1 cellular context compared by ENCODE assay signal in the genomic region with DNA sequence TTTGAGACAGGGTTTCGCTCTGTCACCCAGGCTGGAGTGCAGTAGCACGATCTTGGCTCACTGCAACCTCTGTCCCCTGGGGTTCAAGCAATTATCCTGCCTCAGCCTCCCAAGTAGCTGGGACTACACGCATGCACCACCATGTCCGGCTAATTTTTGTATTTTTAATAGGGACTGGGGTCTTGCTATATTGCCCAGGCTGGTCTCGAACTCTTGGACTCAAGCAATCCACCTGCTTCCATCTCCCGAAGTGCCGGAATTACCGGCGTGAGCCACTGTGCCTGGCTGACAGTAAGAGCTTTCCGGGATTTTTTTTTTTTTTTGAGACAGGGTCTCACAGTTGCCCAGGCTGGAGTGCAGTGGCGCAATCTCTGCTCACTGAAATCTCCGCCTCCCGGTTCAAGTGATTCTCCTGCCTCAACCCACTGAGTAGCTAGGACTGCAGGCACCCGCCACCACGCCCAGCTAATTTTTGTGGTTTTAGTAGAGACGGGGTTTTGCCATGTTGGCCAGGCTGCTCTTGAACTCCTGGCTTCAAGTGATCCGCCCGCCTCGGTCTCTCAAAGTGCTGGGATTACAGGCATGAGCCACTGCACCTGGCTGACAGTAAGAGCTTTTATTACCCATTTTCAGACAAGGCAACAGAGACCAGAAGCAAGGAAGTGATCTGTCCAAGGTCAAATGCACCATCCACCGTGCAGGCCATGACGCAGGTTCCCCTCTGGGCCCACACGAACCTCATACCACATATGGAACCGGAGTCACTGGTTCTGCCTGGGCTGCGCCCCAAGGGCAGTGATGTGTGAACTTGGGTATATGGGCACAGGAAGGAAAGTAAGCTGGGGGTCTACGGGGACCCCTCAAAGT.
TF ChIP-seq lines count a peak whose summit lies in the region.

No MANE protein-coding gene starts in this region.

TF ChIP-seq in GM23338, 12 proteins besides CTCF, POLR2A, EP300 and RAD21 (continued from another document):
- TF ChIP-seq, protein P1, sequence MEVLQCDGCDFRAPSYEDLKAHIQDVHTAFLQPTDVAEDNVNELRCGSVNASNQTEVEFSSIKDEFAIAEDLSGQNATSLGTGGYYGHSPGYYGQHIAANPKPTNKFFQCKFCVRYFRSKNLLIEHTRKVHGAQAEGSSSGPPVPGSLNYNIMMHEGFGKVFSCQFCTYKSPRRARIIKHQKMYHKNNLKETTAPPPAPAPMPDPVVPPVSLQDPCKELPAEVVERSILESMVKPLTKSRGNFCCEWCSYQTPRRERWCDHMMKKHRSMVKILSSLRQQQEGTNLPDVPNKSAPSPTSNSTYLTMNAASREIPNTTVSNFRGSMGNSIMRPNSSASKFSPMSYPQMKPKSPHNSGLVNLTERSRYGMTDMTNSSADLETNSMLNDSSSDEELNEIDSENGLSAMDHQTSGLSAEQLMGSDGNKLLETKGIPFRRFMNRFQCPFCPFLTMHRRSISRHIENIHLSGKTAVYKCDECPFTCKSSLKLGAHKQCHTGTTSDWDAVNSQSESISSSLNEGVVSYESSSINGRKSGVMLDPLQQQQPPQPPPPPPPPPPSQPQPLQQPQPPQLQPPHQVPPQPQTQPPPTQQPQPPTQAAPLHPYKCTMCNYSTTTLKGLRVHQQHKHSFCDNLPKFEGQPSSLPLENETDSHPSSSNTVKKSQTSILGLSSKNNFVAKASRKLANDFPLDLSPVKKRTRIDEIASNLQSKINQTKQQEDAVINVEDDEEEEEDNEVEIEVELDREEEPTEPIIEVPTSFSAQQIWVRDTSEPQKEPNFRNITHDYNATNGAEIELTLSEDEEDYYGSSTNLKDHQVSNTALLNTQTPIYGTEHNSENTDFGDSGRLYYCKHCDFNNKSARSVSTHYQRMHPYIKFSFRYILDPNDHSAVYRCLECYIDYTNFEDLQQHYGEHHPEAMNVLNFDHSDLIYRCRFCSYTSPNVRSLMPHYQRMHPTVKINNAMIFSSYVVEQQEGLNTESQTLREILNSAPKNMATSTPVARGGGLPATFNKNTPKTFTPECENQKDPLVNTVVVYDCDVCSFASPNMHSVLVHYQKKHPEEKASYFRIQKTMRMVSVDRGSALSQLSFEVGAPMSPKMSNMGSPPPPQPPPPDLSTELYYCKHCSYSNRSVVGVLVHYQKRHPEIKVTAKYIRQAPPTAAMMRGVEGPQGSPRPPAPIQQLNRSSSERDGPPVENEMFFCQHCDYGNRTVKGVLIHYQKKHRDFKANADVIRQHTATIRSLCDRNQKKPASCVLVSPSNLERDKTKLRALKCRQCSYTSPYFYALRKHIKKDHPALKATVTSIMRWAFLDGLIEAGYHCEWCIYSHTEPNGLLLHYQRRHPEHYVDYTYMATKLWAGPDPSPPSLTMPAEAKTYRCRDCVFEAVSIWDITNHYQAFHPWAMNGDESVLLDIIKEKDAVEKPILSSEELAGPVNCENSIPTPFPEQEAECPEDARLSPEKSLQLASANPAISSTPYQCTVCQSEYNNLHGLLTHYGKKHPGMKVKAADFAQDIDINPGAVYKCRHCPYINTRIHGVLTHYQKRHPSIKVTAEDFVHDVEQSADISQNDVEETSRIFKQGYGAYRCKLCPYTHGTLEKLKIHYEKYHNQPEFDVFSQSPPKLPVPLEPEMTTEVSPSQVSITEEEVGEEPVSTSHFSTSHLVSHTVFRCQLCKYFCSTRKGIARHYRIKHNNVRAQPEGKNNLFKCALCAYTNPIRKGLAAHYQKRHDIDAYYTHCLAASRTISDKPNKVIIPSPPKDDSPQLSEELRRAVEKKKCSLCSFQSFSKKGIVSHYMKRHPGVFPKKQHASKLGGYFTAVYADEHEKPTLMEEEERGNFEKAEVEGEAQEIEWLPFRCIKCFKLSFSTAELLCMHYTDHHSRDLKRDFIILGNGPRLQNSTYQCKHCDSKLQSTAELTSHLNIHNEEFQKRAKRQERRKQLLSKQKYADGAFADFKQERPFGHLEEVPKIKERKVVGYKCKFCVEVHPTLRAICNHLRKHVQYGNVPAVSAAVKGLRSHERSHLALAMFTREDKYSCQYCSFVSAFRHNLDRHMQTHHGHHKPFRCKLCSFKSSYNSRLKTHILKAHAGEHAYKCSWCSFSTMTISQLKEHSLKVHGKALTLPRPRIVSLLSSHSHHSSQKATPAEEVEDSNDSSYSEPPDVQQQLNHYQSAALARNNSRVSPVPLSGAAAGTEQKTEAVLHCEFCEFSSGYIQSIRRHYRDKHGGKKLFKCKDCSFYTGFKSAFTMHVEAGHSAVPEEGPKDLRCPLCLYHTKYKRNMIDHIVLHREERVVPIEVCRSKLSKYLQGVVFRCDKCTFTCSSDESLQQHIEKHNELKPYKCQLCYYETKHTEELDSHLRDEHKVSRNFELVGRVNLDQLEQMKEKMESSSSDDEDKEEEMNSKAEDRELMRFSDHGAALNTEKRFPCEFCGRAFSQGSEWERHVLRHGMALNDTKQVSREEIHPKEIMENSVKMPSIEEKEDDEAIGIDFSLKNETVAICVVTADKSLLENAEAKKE (CRISPR knock-in tag; IDR thresholded peaks at IDR 0.05): no peak
